ENCODE assay signal across 9 cellular contexts in the genomic region with DNA sequence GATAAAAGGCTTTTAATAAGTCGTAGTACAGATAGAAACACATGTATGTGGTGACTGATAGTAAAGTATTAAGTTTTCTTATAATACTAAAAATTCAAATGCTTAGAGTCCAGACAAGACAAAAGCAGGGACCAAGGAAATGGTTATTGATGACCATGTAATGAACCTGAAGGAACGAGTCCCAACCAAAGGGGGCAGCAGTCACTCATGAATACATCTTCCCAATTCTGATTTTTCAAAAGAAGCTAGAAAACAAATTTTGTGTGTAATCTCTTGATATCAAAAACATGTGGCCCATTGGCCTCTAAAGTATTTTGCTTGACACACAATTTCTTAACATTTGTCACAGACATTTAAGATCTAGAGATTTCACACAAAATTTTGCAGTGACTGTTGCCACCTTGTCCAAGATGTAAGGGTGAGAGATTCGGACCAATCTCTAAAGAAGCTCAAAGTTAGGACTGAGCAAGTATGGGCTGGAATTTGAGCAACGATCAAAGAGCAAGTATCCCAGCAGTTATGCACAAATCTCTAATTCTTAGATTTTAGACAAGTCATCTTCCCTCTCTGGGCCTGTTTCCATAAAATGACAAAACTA.
DNase-seq lines count a peak whose midpoint lies in the region; ATAC-seq and TF ChIP-seq lines count a peak whose summit lies in the region.
"Had no signal": no experiment of that assay in that cellular context is flagged by ENCODE, and none has a peak within 500 bp of the region (broad histone marks: within the 10 kb centered on the region; RNA-seq: fewer than 3 reads in every experiment).

No MANE protein-coding gene starts in this region.

- H2AFZ ChIP-seq in hepatocyte: no peak overlapping the region

- no peaks in the 10 kb centered on the region for H3K27me3 Mint-ChIP-seq in activated CD4-positive, alpha-beta memory T cell treated with anti-CD3 and anti-CD28 coated beads for 36 hours

- no peak overlapping the region for H3K27ac Mint-ChIP-seq in activated CD4-positive, alpha-beta memory T cell treated with anti-CD3 and anti-CD28 coated beads for 36 hours

- H3K4me1 Mint-ChIP-seq in activated CD4-positive, alpha-beta memory T cell treated with anti-CD3 and anti-CD28 coated beads for 36 hours (ENCODE audit: low read depth): no peaks in the 10 kb centered on the region

- no peak overlapping the region for H3K4me3 Mint-ChIP-seq in activated CD4-positive, alpha-beta memory T cell treated with anti-CD3 and anti-CD28 coated beads for 36 hours

- peak; percentile 55 for ATAC-seq in GM21576 (IDR thresholded peaks at IDR 0.05; ENCODE audit: unreplicated experiment)

- no peak overlapping the region for H3K4me2 ChIP-seq in hepatocyte
- H3K4me2 ChIP-seq: BLaER1 had no signal

- H3K9me2 ChIP-seq in hepatocyte (replicated peaks; ENCODE audit: insufficient read depth): no peaks in the 10 kb centered on the region

- H3K4me1 ChIP-seq in hepatocyte (ENCODE audit: insufficient read depth): no peaks in the 10 kb centered on the region
- H3K4me1 ChIP-seq: BLaER1 had no signal

- H3K27ac ChIP-seq in hepatocyte: no peak overlapping the region
- H3K27ac ChIP-seq: BLaER1 had no signal

- H3K4me3 ChIP-seq in hepatocyte: no peak overlapping the region
- H3K4me3 ChIP-seq: BLaER1 had no signal

- 52% methylated on average over 4 of the region's 4 CpGs for WGBS in hepatocyte (ENCODE audit: low lambda C conversion rate, missing lambda C conversion rate)

- no peaks in the 10 kb centered on the region for H3K27me3 ChIP-seq in hepatocyte
- H3K27me3 ChIP-seq: BLaER1 had no signal

- CTCF ChIA-PET in activated CD4-positive, alpha-beta memory T cell treated with anti-CD3 and anti-CD28 coated beads for 36 hours (lab: Charles Lee): interaction anchor here (0.6 to 2.3 kb wide), 29 partner anchors 9 to 765 kb away, joined by 3 to 45 read pairs (median 4); a partner anchor contains a TSS

- H3K79me2 ChIP-seq in hepatocyte: peaks cover 45% of the 10 kb centered on the region

- no peaks in the 10 kb centered on the region for H3K36me3 ChIP-seq in hepatocyte (replicated peaks; ENCODE audit: insufficient read depth, low read depth)
- H3K36me3 ChIP-seq: BLaER1 had no signal

- peak; percentile 75 for TF ChIP-seq CTCF in hepatocyte (IDR thresholded peaks at IDR 0.05; ENCODE audit: poor library complexity)

- DNase-seq in NCI-H1105 treated with DMSO at 0.1 percent for 48 hours (lab: John Stamatoyannopoulos, UW) (peak; percentile 16), NCI-H1105 (lab: John Stamatoyannopoulos, UW) (no peak), NCI-H1092 treated with DMSO at 0.1 percent for 48 hours (lab: John Stamatoyannopoulos, UW) (peak; percentile 25), hepatocyte (ENCODE audit: low spot score) (peak; percentile 48), NCI-H1436 treated with DMSO at 0.1 percent for 48 hours (lab: John Stamatoyannopoulos, UW) (no peak)
- DNase-seq in activated CD4-positive, alpha-beta memory T cell treated with anti-CD3 and anti-CD28 coated beads for 36 hours: peak; percentile 34
- peak; percentile 22 for DNase-seq in stimulated activated CD4-positive, alpha-beta T cell treated with anti-CD3 and anti-CD28 coated beads, Interleukin-4, amount 100 ng/mL, for 24 hours

- POLR2A ChIA-PET in activated CD4-positive, alpha-beta memory T cell treated with anti-CD3 and anti-CD28 coated beads for 36 hours (lab: Charles Lee): no interaction called here

- no peaks in the 10 kb centered on the region for H3K9me3 Mint-ChIP-seq in activated CD4-positive, alpha-beta memory T cell treated with anti-CD3 and anti-CD28 coated beads for 36 hours

- H3K9me3 ChIP-seq in hepatocyte (ENCODE audit: low read depth): no peaks in the 10 kb centered on the region
- H3K9me3 ChIP-seq: BLaER1 had no signal

- intact Hi-C loops in activated CD4-positive, alpha-beta memory T cell treated with anti-CD3 and anti-CD28 coated beads for 36 hours (cut with micrococcal nuclease): loop anchor here (1.0 to 10.0 kb wide), 4 partner anchors 69 to 621 kb away; a partner anchor contains a TSS

- no peaks in the 10 kb centered on the region for H3K36me3 Mint-ChIP-seq in activated CD4-positive, alpha-beta memory T cell treated with anti-CD3 and anti-CD28 coated beads for 36 hours

- peaks cover 5% of the 10 kb centered on the region for H4K20me1 ChIP-seq in hepatocyte (ENCODE audit: insufficient read depth, poor library complexity, severe bottlenecking)

Comparison
In these comparisons a context has a peak if more than half of its experiments do, and no peak if none do; other contexts are left out.
1. DNase-seq: peak in NCI-H1105 treated with DMSO at 0.1 percent for 48 hours (single experiment), NCI-H1092 treated with DMSO at 0.1 percent for 48 hours (single experiment), activated CD4-positive, alpha-beta memory T cell treated with anti-CD3 and anti-CD28 coated beads for 36 hours (single experiment), hepatocyte (single experiment) and stimulated activated CD4-positive, alpha-beta T cell treated with anti-CD3 and anti-CD28 coated beads, Interleukin-4, amount 100 ng/mL, for 24 hours (single experiment); none in NCI-H1105 (single experiment) and NCI-H1436 treated with DMSO at 0.1 percent for 48 hours (single experiment).